ENCODE assay signal across 1 cellular context in genomic region chr2:237134321-237134720, GRCh38.
TF ChIP-seq lines count a peak whose summit lies in the region.

No MANE protein-coding gene starts in this region.

TF ChIP-seq in IMR-90, 13 proteins besides CTCF, POLR2A, EP300 and RAD21 (continued from another document):
- no peak for TF ChIP-seq BHLHE40 (IDR thresholded peaks at IDR 0.05; ENCODE audit: low read depth, low read length)
